In the genomic region with DNA sequence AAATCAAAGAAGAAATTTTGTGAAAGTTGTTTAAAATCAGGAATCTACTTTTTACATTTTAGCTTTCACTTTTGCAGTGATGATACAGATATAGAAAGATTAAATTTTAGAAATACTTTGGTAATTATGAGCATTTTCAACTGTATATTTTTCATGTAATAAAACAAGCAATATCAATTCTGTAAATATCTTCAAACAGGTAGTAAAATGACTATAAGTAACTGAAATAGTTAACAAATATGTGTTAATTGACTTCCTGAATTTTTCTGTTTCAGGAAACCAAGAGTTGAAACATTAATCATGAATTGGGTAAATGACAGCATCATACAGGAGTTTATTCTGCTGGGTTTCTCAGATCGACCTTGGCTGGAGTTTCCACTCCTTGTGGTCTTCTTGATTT, we compare ENCODE assay signal across 29 cellular contexts. TPM values are rescaled to one million over a fixed set of nuclear protein-coding genes. Genes with fewer than 3 reads are reported as not detected.
"Had no signal": no experiment of that assay in that cellular context is flagged by ENCODE, and none has a peak within 500 bp of the region (broad histone marks: within the 10 kb centered on the region; RNA-seq: fewer than 3 reads in every experiment).

Gene OR2B6, plus strand, starts transcription at position 301 of the 400 bp plus-strand sequence. Its CDS starts 0 bp downstream, at position 301.

- FAIRE-seq: pancreas had no signal

- H3K27ac ChIP-seq: dorsolateral prefrontal cortex, heart left ventricle, pancreas, psoas muscle, spleen, testis, tibial nerve, upper lobe of right lung, vagina had no signal

- H3K4me3 Mint-ChIP-seq: natural killer cell treated with Interleukin-12 subunit alpha and Interleukin-12 subunit beta and Interleukin-15 and Interleukin-18, amount 100 ng/mL, for 72 hours; stimulated activated memory B cell treated with anti-CD40 and anti-IgM and Interleukin-4, amounts not matched to agents 10 μg/mL and 1 μg/mL and 100 μg/mL, for 72 hours; stimulated activated naive CD8-positive, alpha-beta T cell treated with anti-CD3 and anti-CD28 coated beads, Interleukin-15, amount 100 ng/mL, for 72 hours had no signal

- H3K9me3 Mint-ChIP-seq: natural killer cell treated with Interleukin-12 subunit alpha and Interleukin-12 subunit beta and Interleukin-15 and Interleukin-18, amount 100 ng/mL, for 72 hours; stimulated activated memory B cell treated with anti-CD40 and anti-IgM and Interleukin-4, amounts not matched to agents 10 μg/mL and 1 μg/mL and 100 μg/mL, for 72 hours; stimulated activated naive CD8-positive, alpha-beta T cell treated with anti-CD3 and anti-CD28 coated beads, Interleukin-15, amount 100 ng/mL, for 72 hours had no signal

- H3K4me1 ChIP-seq: heart left ventricle, pancreas, psoas muscle, spleen, testis, tibial nerve, upper lobe of right lung, vagina had no signal

- H3K36me3 Mint-ChIP-seq: natural killer cell treated with Interleukin-12 subunit alpha and Interleukin-12 subunit beta and Interleukin-15 and Interleukin-18, amount 100 ng/mL, for 72 hours; stimulated activated memory B cell treated with anti-CD40 and anti-IgM and Interleukin-4, amounts not matched to agents 10 μg/mL and 1 μg/mL and 100 μg/mL, for 72 hours had no signal

- H3K36me3 ChIP-seq: heart left ventricle, pancreas, spleen, tibial nerve, upper lobe of right lung, vagina had no signal

- H3K4me1 Mint-ChIP-seq: stimulated activated memory B cell treated with anti-CD40 and anti-IgM and Interleukin-4, amounts not matched to agents 10 μg/mL and 1 μg/mL and 100 μg/mL, for 72 hours; stimulated activated naive CD8-positive, alpha-beta T cell treated with anti-CD3 and anti-CD28 coated beads, Interleukin-15, amount 100 ng/mL, for 72 hours had no signal

- H3K4me3 ChIP-seq: dorsolateral prefrontal cortex, heart left ventricle, lung, pancreas, psoas muscle, spleen, testis, tibial nerve, upper lobe of right lung, vagina had no signal

- ATAC-seq: heart left ventricle; left colon; left ventricle myocardium superior; natural killer cell treated with Interleukin-12 subunit alpha and Interleukin-12 subunit beta and Interleukin-15 and Interleukin-18, amount 100 ng/mL, for 72 hours; pancreas; psoas muscle; sciatic nerve; stimulated activated memory B cell treated with anti-CD40 and anti-IgM and Interleukin-4, amounts not matched to agents 10 μg/mL and 1 μg/mL and 100 μg/mL, for 72 hours; stimulated activated naive CD8-positive, alpha-beta T cell treated with anti-CD3 and anti-CD28 coated beads, Interleukin-15, amount 100 ng/mL, for 72 hours; upper lobe of right lung had no signal

- DNase-seq: dorsolateral prefrontal cortex; effector CD8-positive, alpha-beta T cell; foreskin melanocyte; heart left ventricle; hippocampal formation; left colon; left ventricle myocardium superior; mesenchymal stem cell; midbrain; occipital lobe; pancreas; psoas muscle; spleen; stimulated activated CD4-positive, alpha-beta T cell treated with anti-CD3 and anti-CD28 coated beads, Interleukin-15, amount 100 ng/mL, for 24 hours; stimulated activated CD4-positive, alpha-beta T cell treated with anti-CD3 and anti-CD28 coated beads, Interleukin-1b, Interleukin-23, amount 100 ng/mL, for 48 hours; stimulated activated CD4-positive, alpha-beta T cell treated with anti-CD3 and anti-CD28 coated beads, Interleukin-4, amount 100 ng/mL, for 24 hours; stimulated activated naive CD8-positive, alpha-beta T cell treated with anti-CD3 and anti-CD28 coated beads, Interleukin-15, amount 100 ng/mL, for 72 hours; testis; upper lobe of right lung had no signal

- H3K27me3 ChIP-seq: testis, tibial nerve, vagina had no signal

- H3K9me3 ChIP-seq: heart left ventricle, pancreas, psoas muscle, spleen, testis, tibial nerve, upper lobe of right lung, vagina had no signal

- H3K27ac Mint-ChIP-seq: natural killer cell treated with Interleukin-12 subunit alpha and Interleukin-12 subunit beta and Interleukin-15 and Interleukin-18, amount 100 ng/mL, for 72 hours; stimulated activated memory B cell treated with anti-CD40 and anti-IgM and Interleukin-4, amounts not matched to agents 10 μg/mL and 1 μg/mL and 100 μg/mL, for 72 hours had no signal

RNA-seq across cellular contexts. Expression of gene OR2B6, which starts in this region (rescaled TPM):
- total RNA-seq: dorsolateral prefrontal cortex; glomerular endothelial cell; heart left ventricle; kidney epithelial cell; left colon; left ventricle myocardium superior; lung; natural killer cell treated with Interleukin-12 subunit alpha and Interleukin-12 subunit beta and Interleukin-15 and Interleukin-18, amount 100 ng/mL, for 72 hours; occipital lobe; pancreas; psoas muscle; sciatic nerve; skeletal muscle tissue; subcutaneous adipose tissue; tibial nerve; upper lobe of right lung; vagina had no signal
